8 cellular contexts compared by ENCODE assay signal in the genomic region with DNA sequence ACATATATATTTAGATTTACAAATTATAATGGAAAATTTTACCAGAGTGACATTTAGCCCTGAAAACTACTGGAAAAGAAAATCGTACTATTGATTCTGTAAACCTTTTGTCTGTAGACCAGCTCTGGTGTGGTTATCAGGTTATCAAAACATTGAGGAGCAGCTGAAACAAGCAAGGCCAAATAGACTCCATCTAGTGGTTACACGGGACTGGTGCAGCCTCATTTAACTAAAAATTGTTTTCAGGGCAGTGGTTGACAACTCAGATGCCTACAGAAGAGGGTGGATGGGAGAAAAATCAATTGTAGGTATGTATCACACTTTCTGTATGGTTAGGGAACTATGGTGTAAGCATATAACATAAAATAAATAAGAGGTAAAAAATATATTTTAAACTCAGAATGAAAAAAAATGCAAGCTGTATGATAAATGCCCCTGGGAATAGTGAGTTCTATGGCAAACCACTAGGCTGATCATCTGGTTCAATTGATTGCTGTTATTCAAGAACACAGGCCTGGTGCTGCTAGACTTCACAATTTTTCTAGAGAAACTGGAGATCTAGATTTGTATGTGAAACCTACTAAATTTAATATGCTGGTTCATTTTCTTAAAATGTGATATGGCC. TPM values are rescaled to one million over a fixed set of nuclear protein-coding genes. Genes with fewer than 3 reads are reported as not detected.
A peak's percentile ranks its signal among the peaks of the same experiment; 100 is the strongest.
DNase-seq lines count a peak whose midpoint lies in the region; ATAC-seq and TF ChIP-seq lines count a peak whose summit lies in the region.

No MANE protein-coding gene starts in this region.

- H3K27ac Mint-ChIP-seq in activated CD8-positive, alpha-beta T cell treated with anti-CD3 and anti-CD28 coated beads for 36 hours = no peak overlapping the region
- H3K27ac Mint-ChIP-seq in activated CD8-positive, alpha-beta T cell treated with anti-CD3 and anti-CD28 coated beads, Interleukin-2, amount 10 ng/mL, durations not matched to agents 7 days and 5 days = no peak overlapping the region
- H3K27ac Mint-ChIP-seq in progenitor cell of endocrine pancreas = no peak overlapping the region
- H3K27ac Mint-ChIP-seq in CD8-positive, alpha-beta memory T cell = no peak overlapping the region

- no peaks in the 10 kb centered on the region for H3K9me3 ChIP-seq in CD8-positive, alpha-beta memory T cell (ENCODE audit: low read length)

- no peaks in the 10 kb centered on the region for H3K27me3 Mint-ChIP-seq in activated CD8-positive, alpha-beta T cell treated with anti-CD3 and anti-CD28 coated beads for 36 hours
- H3K27me3 Mint-ChIP-seq in activated CD8-positive, alpha-beta T cell treated with anti-CD3 and anti-CD28 coated beads, Interleukin-2, amount 10 ng/mL, durations not matched to agents 7 days and 5 days (ENCODE audit: low read depth) = no peaks in the 10 kb centered on the region
- no peaks in the 10 kb centered on the region for H3K27me3 Mint-ChIP-seq in progenitor cell of endocrine pancreas
- no peaks in the 10 kb centered on the region for H3K27me3 Mint-ChIP-seq in CD8-positive, alpha-beta memory T cell

- peak; percentile 5 for DNase-seq in activated CD8-positive, alpha-beta T cell treated with anti-CD3 and anti-CD28 coated beads for 36 hours
- DNase-seq in activated CD8-positive, alpha-beta T cell treated with anti-CD3 and anti-CD28 coated beads, Interleukin-2, amount 10 ng/mL, durations not matched to agents 7 days and 5 days = no peak
- DNase-seq in NAMALWA (ENCODE audit: low spot score) (peak; percentile 70), SK-N-DZ (ENCODE audit: low spot score) (peak; percentile 77), foreskin fibroblast (peak; percentile 24 to 63), progenitor cell of endocrine pancreas (ENCODE audit: low spot score, unreplicated experiment) (no peak)
- no peak for DNase-seq in CD8-positive, alpha-beta memory T cell

- peak; percentile 56 for TF ChIP-seq CTCF in activated CD8-positive, alpha-beta T cell treated with anti-CD3 and anti-CD28 coated beads for 36 hours (IDR thresholded peaks at IDR 0.05)
- TF ChIP-seq CTCF in foreskin fibroblast (IDR thresholded peaks at IDR 0.05; ENCODE audit: low read depth, low read length) = peak; percentile 90
- peak; percentile 87 for TF ChIP-seq CTCF in progenitor cell of endocrine pancreas (IDR thresholded peaks at IDR 0.05; ENCODE audit: unreplicated experiment)

- CTCF ChIA-PET in activated CD8-positive, alpha-beta T cell treated with anti-CD3 and anti-CD28 coated beads for 36 hours (lab: Charles Lee) = interaction anchor here (1.0 kb wide), 1 partner anchor 11 kb away, joined by 3 read pairs; no protein-coding TSS in a partner anchor
- CTCF ChIA-PET in activated CD8-positive, alpha-beta T cell treated with anti-CD3 and anti-CD28 coated beads, Interleukin-2, amount 10 ng/mL, durations not matched to agents 7 days and 5 days (lab: Charles Lee) = no interaction called here
- CTCF ChIA-PET in CD8-positive, alpha-beta memory T cell (lab: Charles Lee) = no interaction called here

- ATAC-seq in activated CD8-positive, alpha-beta T cell treated with anti-CD3 and anti-CD28 coated beads for 36 hours = no peak
- no peak for ATAC-seq in activated CD8-positive, alpha-beta T cell treated with anti-CD3 and anti-CD28 coated beads, Interleukin-2, amount 10 ng/mL, durations not matched to agents 7 days and 5 days
- peak; percentile 99 for ATAC-seq in HG02759 (IDR thresholded peaks at IDR 0.05; ENCODE audit: unreplicated experiment)

- intact Hi-C loops in activated CD8-positive, alpha-beta T cell treated with anti-CD3 and anti-CD28 coated beads for 36 hours (cut with micrococcal nuclease) = no loop called here

- H3K4me3 Mint-ChIP-seq in activated CD8-positive, alpha-beta T cell treated with anti-CD3 and anti-CD28 coated beads for 36 hours = no peak overlapping the region
- H3K4me3 Mint-ChIP-seq in activated CD8-positive, alpha-beta T cell treated with anti-CD3 and anti-CD28 coated beads, Interleukin-2, amount 10 ng/mL, durations not matched to agents 7 days and 5 days = no peak overlapping the region
- H3K4me3 Mint-ChIP-seq in progenitor cell of endocrine pancreas (ENCODE audit: low read depth) = no peak overlapping the region
- no peak overlapping the region for H3K4me3 Mint-ChIP-seq in CD8-positive, alpha-beta memory T cell

- no peaks in the 10 kb centered on the region for H3K4me1 Mint-ChIP-seq in activated CD8-positive, alpha-beta T cell treated with anti-CD3 and anti-CD28 coated beads for 36 hours (ENCODE audit: low read depth)
- H3K4me1 Mint-ChIP-seq in activated CD8-positive, alpha-beta T cell treated with anti-CD3 and anti-CD28 coated beads, Interleukin-2, amount 10 ng/mL, durations not matched to agents 7 days and 5 days (ENCODE audit: low read depth) = no peaks in the 10 kb centered on the region
- no peaks in the 10 kb centered on the region for H3K4me1 Mint-ChIP-seq in progenitor cell of endocrine pancreas (ENCODE audit: low read depth)
- no peaks in the 10 kb centered on the region for H3K4me1 Mint-ChIP-seq in CD8-positive, alpha-beta memory T cell

- no peak overlapping the region for H3K27ac ChIP-seq in CD8-positive, alpha-beta memory T cell (ENCODE audit: low read depth, low read length)

- H3K36me3 ChIP-seq in CD8-positive, alpha-beta memory T cell (ENCODE audit: insufficient read depth, low read length) = no peaks in the 10 kb centered on the region

- POLR2A ChIA-PET in activated CD8-positive, alpha-beta T cell treated with anti-CD3 and anti-CD28 coated beads for 36 hours (lab: Charles Lee) = no interaction called here
- POLR2A ChIA-PET in activated CD8-positive, alpha-beta T cell treated with anti-CD3 and anti-CD28 coated beads, Interleukin-2, amount 10 ng/mL, durations not matched to agents 7 days and 5 days (lab: Charles Lee) = no interaction called here
- POLR2A ChIA-PET in CD8-positive, alpha-beta memory T cell (lab: Charles Lee) = no interaction called here

- peaks cover 5% of the 10 kb centered on the region for H3K9me3 Mint-ChIP-seq in activated CD8-positive, alpha-beta T cell treated with anti-CD3 and anti-CD28 coated beads for 36 hours
- no peaks in the 10 kb centered on the region for H3K9me3 Mint-ChIP-seq in activated CD8-positive, alpha-beta T cell treated with anti-CD3 and anti-CD28 coated beads, Interleukin-2, amount 10 ng/mL, durations not matched to agents 7 days and 5 days (ENCODE audit: insufficient read depth)
- H3K9me3 Mint-ChIP-seq in progenitor cell of endocrine pancreas (ENCODE audit: low read depth) = peaks cover 10% of the 10 kb centered on the region
- H3K9me3 Mint-ChIP-seq in CD8-positive, alpha-beta memory T cell = peaks cover 0 to 27% (median 10%) of the 10 kb centered on the region in 5 donors

- H3K36me3 Mint-ChIP-seq in activated CD8-positive, alpha-beta T cell treated with anti-CD3 and anti-CD28 coated beads for 36 hours (ENCODE audit: low read depth) = no peaks in the 10 kb centered on the region
- H3K36me3 Mint-ChIP-seq in activated CD8-positive, alpha-beta T cell treated with anti-CD3 and anti-CD28 coated beads, Interleukin-2, amount 10 ng/mL, durations not matched to agents 7 days and 5 days (ENCODE audit: low read depth) = no peaks in the 10 kb centered on the region
- peaks cover 5% of the 10 kb centered on the region for H3K36me3 Mint-ChIP-seq in progenitor cell of endocrine pancreas (ENCODE audit: insufficient read depth)
- H3K36me3 Mint-ChIP-seq in CD8-positive, alpha-beta memory T cell = no peaks in the 10 kb centered on the region

- no peaks in the 10 kb centered on the region for H3K4me1 ChIP-seq in CD8-positive, alpha-beta memory T cell (ENCODE audit: insufficient read depth, low read length)

- H3K4me3 ChIP-seq in foreskin fibroblast (ENCODE audit: low read depth in 1 of 2, low read length in 2 of 2) = no peak overlapping the region
- no peak overlapping the region for H3K4me3 ChIP-seq in CD8-positive, alpha-beta memory T cell (ENCODE audit: low read length)

- no peaks in the 10 kb centered on the region for H3K27me3 ChIP-seq in CD8-positive, alpha-beta memory T cell (ENCODE audit: insufficient read depth, low read length, poor library complexity, severe bottlenecking)

RNA-seq across cellular contexts. Expression of a gene that starts 51.2 kb away (rescaled TPM):
- not detected for total RNA-seq in activated CD8-positive, alpha-beta T cell treated with anti-CD3 and anti-CD28 coated beads for 36 hours
- not detected for total RNA-seq in activated CD8-positive, alpha-beta T cell treated with anti-CD3 and anti-CD28 coated beads, Interleukin-2, amount 10 ng/mL, durations not matched to agents 7 days and 5 days
- polyA plus RNA-seq in SK-N-DZ (2014; cell fraction: cytosol; rRNA removed) = 0.23 and 0.27 TPM in 2 replicates
- 0.06 and 0.22 TPM in 2 replicates for polyA plus RNA-seq in SK-N-DZ (2014; cell fraction: nucleus; rRNA removed)
- 15.9 and 20.9 TPM in 2 replicates for total RNA-seq in progenitor cell of endocrine pancreas
- not detected for total RNA-seq in CD8-positive, alpha-beta memory T cell
- not detected for polyA plus RNA-seq in CD8-positive, alpha-beta memory T cell

Comparison
In these comparisons a context has a peak if more than half of its experiments do, and no peak if none do; other contexts are left out.
1. DNase-seq: peak in activated CD8-positive, alpha-beta T cell treated with anti-CD3 and anti-CD28 coated beads for 36 hours (single experiment), NAMALWA (single experiment), SK-N-DZ (single experiment) and foreskin fibroblast (2 of 2); none in activated CD8-positive, alpha-beta T cell treated with anti-CD3 and anti-CD28 coated beads, Interleukin-2, amount 10 ng/mL, durations not matched to agents 7 days and 5 days (single experiment), progenitor cell of endocrine pancreas (single experiment) and CD8-positive, alpha-beta memory T cell (0 of 5).
2. RNA of a gene that starts 51.2 kb away (total RNA-seq): 15.9 to 20.9 TPM in progenitor cell of endocrine pancreas; not detected in activated CD8-positive, alpha-beta T cell treated with anti-CD3 and anti-CD28 coated beads for 36 hours, not detected in activated CD8-positive, alpha-beta T cell treated with anti-CD3 and anti-CD28 coated beads, Interleukin-2, amount 10 ng/mL, durations not matched to agents 7 days and 5 days and not detected in CD8-positive, alpha-beta memory T cell; every median in the first group is over 10 times any median in the second.
3. Peak in every context shown above with its lines, with median percentiles within 50 percentile points of each other: CTCF ChIP-seq.